15 cellular contexts compared by ENCODE assay signal in genomic region chr18:45103319-45104070, GRCh38.
DNase-seq lines count a peak whose midpoint lies in the region; ATAC-seq and TF ChIP-seq lines count a peak whose summit lies in the region.
"Had no signal": no experiment of that assay in that cellular context is flagged by ENCODE, and none has a peak within 500 bp of the region (broad histone marks: within the 10 kb centered on the region; RNA-seq: fewer than 3 reads in every experiment).

No MANE protein-coding gene starts in this region.

- DNase-seq in globus pallidus (ENCODE audit: low spot score) (peak; percentile 10), COLO829 (ENCODE audit: low spot score) (no peak), smooth muscle cell (lab: John Stamatoyannopoulos, UW; ENCODE audit: unreplicated experiment) (no peak), NCI-H146 (lab: John Stamatoyannopoulos, UW) (no peak)
- no peak for DNase-seq in stimulated activated CD4-positive, alpha-beta T cell treated with anti-CD3 and anti-CD28 coated beads, Interleukin-2, amount 100 ng/mL, for 48 hours
- DNase-seq: activated naive CD4-positive, alpha-beta T cell treated with anti-CD3 and anti-CD28 coated beads, Interleukin-2, amount 10 ng/mL, durations not matched to agents 7 days and 5 days; GF-D8; IMR-90; kidney glomerular epithelial cell; right lobe of liver; stomach had no signal

- H3K79me2 ChIP-seq in smooth muscle cell (ENCODE audit: low read depth) = no peaks in the 10 kb centered on the region

- H3F3A ChIP-seq in smooth muscle cell (ENCODE audit: low read depth) = no peaks in the 10 kb centered on the region

- ATAC-seq in GM18868 (IDR thresholded peaks at IDR 0.05; ENCODE audit: unreplicated experiment) = peak; percentile 49
- peak; percentile 46 for ATAC-seq in GM21825 (IDR thresholded peaks at IDR 0.05; ENCODE audit: unreplicated experiment)
- ATAC-seq in HG03520 (IDR thresholded peaks at IDR 0.05; ENCODE audit: unreplicated experiment) = peak; percentile 30
- ATAC-seq: SK-N-SH treated with all-trans-retinoic acid at 6 μM for 48 hours had no signal

- 89% methylated on average over 5 of the region's 5 CpGs for WGBS in smooth muscle cell (ENCODE audit: low lambda C conversion rate)

- H4K20me1 ChIP-seq in smooth muscle cell (ENCODE audit: low read depth) = no peaks in the 10 kb centered on the region

- no peaks in the 10 kb centered on the region for H3K9me3 ChIP-seq in smooth muscle cell (replicated peaks; ENCODE audit: low read depth)
- H3K9me3 ChIP-seq: right lobe of liver, stomach had no signal

- peaks cover 5% of the 10 kb centered on the region for H3K4me1 ChIP-seq in smooth muscle cell (ENCODE audit: low read depth)
- H3K4me1 ChIP-seq: right lobe of liver had no signal

- no peak overlapping the region for H3K9ac ChIP-seq in smooth muscle cell (ENCODE audit: low read depth)

- H3K4me3 ChIP-seq in smooth muscle cell = no peak overlapping the region
- H3K4me3 ChIP-seq: right lobe of liver, stomach had no signal

- no peak overlapping the region for H2AFZ ChIP-seq in smooth muscle cell (ENCODE audit: low read depth)

- no peaks in the 10 kb centered on the region for H3K36me3 ChIP-seq in smooth muscle cell (ENCODE audit: low read depth)
- H3K36me3 ChIP-seq: right lobe of liver, stomach had no signal

- H3K4me2 ChIP-seq in smooth muscle cell = no peak overlapping the region

- no peaks in the 10 kb centered on the region for H3K27me3 ChIP-seq in smooth muscle cell (ENCODE audit: low read depth)
- H3K27me3 ChIP-seq: right lobe of liver, stomach had no signal

- TF ChIP-seq CTCF in smooth muscle cell (IDR thresholded peaks at IDR 0.05; ENCODE audit: borderline replicate concordance, insufficient read depth, poor library complexity, severe bottlenecking) = no peak

- H3K27ac ChIP-seq in smooth muscle cell (ENCODE audit: low read depth) = no peak overlapping the region
- H3K27ac ChIP-seq: right lobe of liver had no signal
